In genomic region chr2:239337877-239338484, GRCh38 we compare ENCODE assay signal across 12 cellular contexts.
DNase-seq lines count a peak whose midpoint lies in the region; TF ChIP-seq lines count a peak whose summit lies in the region.
"Had no signal": no experiment of that assay in that cellular context is flagged by ENCODE, and none has a peak within 500 bp of the region (broad histone marks: within the 10 kb centered on the region; RNA-seq: fewer than 3 reads in every experiment).

No MANE protein-coding gene starts in this region.

- no peaks in the 10 kb centered on the region for H3K27me3 Mint-ChIP-seq in osteocyte (ENCODE audit: unreplicated experiment)
- H3K27me3 Mint-ChIP-seq: activated B cell treated with CpG ODN at 0.5 μM for 24 hours had no signal

- no peaks in the 10 kb centered on the region for H3K9me3 Mint-ChIP-seq in osteocyte (ENCODE audit: unreplicated experiment)
- H3K9me3 Mint-ChIP-seq: activated B cell treated with CpG ODN at 0.5 μM for 24 hours had no signal

- H3K9ac ChIP-seq in fibroblast of lung (ENCODE audit: insufficient read depth, low read length): peak overlapping the region; percentile 26

- peaks cover 4% of the 10 kb centered on the region for H3K79me2 ChIP-seq in fibroblast of lung (ENCODE audit: control insufficient read depth, insufficient read depth, low read length)

- peaks cover 6% of the 10 kb centered on the region for H3K4me1 ChIP-seq in fibroblast of lung (ENCODE audit: control insufficient read depth, extremely low read depth, insufficient read depth, low read length)
- H3K4me1 ChIP-seq in suprapubic skin: peaks cover 11% of the 10 kb centered on the region
- H3K4me1 ChIP-seq: colonic mucosa had no signal

- peak overlapping the region; percentile 27 for H2AFZ ChIP-seq in fibroblast of lung (ENCODE audit: low read length)

- no peak for TF ChIP-seq CTCF in fibroblast of lung (conservative IDR thresholded peaks at IDR 0.05 in 1 of 2, IDR thresholded peaks at IDR 0.05 in 1 of 2; ENCODE audit: low read depth in 1 of 2, low read length in 2 of 2)
- no peak for TF ChIP-seq CTCF in osteocyte (IDR thresholded peaks at IDR 0.05)
- no peak for TF ChIP-seq CTCF in suprapubic skin (IDR thresholded peaks at IDR 0.05)

- H3K4me3 ChIP-seq in fibroblast of lung (replicated peaks in 1 of 4; ENCODE audit: control extremely low read depth in 1 of 4, insufficient read depth in 1 of 4, low read depth in 3 of 4, low read length in 4 of 4) (no peak overlapping the region), suprapubic skin (no peak overlapping the region)
- H3K4me3 ChIP-seq: colonic mucosa had no signal

- peaks cover 1% of the 10 kb centered on the region for H3K4me1 Mint-ChIP-seq in osteocyte (ENCODE audit: unreplicated experiment)

- TF ChIP-seq POLR2A in suprapubic skin (IDR thresholded peaks at IDR 0.05): no peak

- H3K27ac Mint-ChIP-seq in osteocyte (ENCODE audit: unreplicated experiment): no peak overlapping the region
- H3K27ac Mint-ChIP-seq: activated B cell treated with CpG ODN at 0.5 μM for 24 hours had no signal

- 91% methylated on average over 15 of the region's 15 CpGs for WGBS in suprapubic skin

- H3K36me3 ChIP-seq in fibroblast of lung (ENCODE audit: control insufficient read depth, insufficient read depth, low read length): no peaks in the 10 kb centered on the region
- no peaks in the 10 kb centered on the region for H3K36me3 ChIP-seq in suprapubic skin
- H3K36me3 ChIP-seq: colonic mucosa had no signal

- H3K27ac ChIP-seq in fibroblast of lung (ENCODE audit: insufficient read depth, low read length): peak overlapping the region; percentile 46
- no peak overlapping the region for H3K27ac ChIP-seq in suprapubic skin
- H3K27ac ChIP-seq: colonic mucosa had no signal

- H3K9me3 ChIP-seq in fibroblast of lung (ENCODE audit: control insufficient read depth, insufficient read depth, low read depth, low read length) (no peaks in the 10 kb centered on the region), suprapubic skin (no peaks in the 10 kb centered on the region)
- H3K9me3 ChIP-seq: colonic mucosa had no signal

- peak overlapping the region; percentile 29 for H3K4me2 ChIP-seq in fibroblast of lung (ENCODE audit: extremely low read depth, insufficient read depth, low read length)

- H3K36me3 Mint-ChIP-seq in osteocyte (ENCODE audit: unreplicated experiment): peaks cover 2% of the 10 kb centered on the region

- H3K27me3 ChIP-seq in fibroblast of lung (ENCODE audit: control insufficient read depth, insufficient read depth, low read length): no peaks in the 10 kb centered on the region
- no peaks in the 10 kb centered on the region for H3K27me3 ChIP-seq in suprapubic skin
- H3K27me3 ChIP-seq: colonic mucosa had no signal

- no peaks in the 10 kb centered on the region for H4K20me1 ChIP-seq in fibroblast of lung (ENCODE audit: control insufficient read depth, extremely low read depth, insufficient read depth, low read length)

- H3K4me3 Mint-ChIP-seq in osteocyte (ENCODE audit: unreplicated experiment): no peak overlapping the region
- H3K4me3 Mint-ChIP-seq: activated B cell treated with CpG ODN at 0.5 μM for 24 hours had no signal

- no peak for TF ChIP-seq EP300 in suprapubic skin (IDR thresholded peaks at IDR 0.05)

- DNase-seq in DMS53 (lab: John Stamatoyannopoulos, UW) (peak; percentile 85), NCI-H187 (lab: John Stamatoyannopoulos, UW) (peak; percentile 25 to 73), fibroblast of lung (ENCODE audit: low read depth in 2 of 2) (no peak), osteocyte (ENCODE audit: extremely low spot score, unreplicated experiment) (peak; percentile 64), KG1 (lab: John Stamatoyannopoulos, UW) (no peak), NCI-H1048 (lab: John Stamatoyannopoulos, UW) (no peak), ureter (ENCODE audit: low spot score) (no peak), suprapubic skin (ENCODE audit: low spot score in 2 of 2) (no peak)
- DNase-seq: activated B cell treated with CpG ODN at 0.5 μM for 24 hours; HCEC 1CT; stimulated activated CD4-positive, alpha-beta T cell treated with anti-CD3 and anti-CD28 coated beads, Interleukin-2, amount 100 ng/mL, for 24 hours had no signal

Comparison
In these comparisons a context has a peak if more than half of its experiments do, and no peak if none do; other contexts are left out.
1. DNase-seq: peak in DMS53 (single experiment), NCI-H187 (2 of 2) and osteocyte (single experiment); none in fibroblast of lung (0 of 2), KG1 (single experiment), NCI-H1048 (single experiment), ureter (single experiment) and suprapubic skin (0 of 2).